Comparison of ENCODE assay signal across 21 cellular contexts in genomic region chr4:138226351-138226750, GRCh38.
"Had no signal": no experiment of that assay in that cellular context is flagged by ENCODE, and none has a peak within 500 bp of the region (broad histone marks: within the 10 kb centered on the region; RNA-seq: fewer than 3 reads in every experiment).

No MANE protein-coding gene starts in this region.

- H3K9me3 ChIP-seq: esophagus squamous epithelium, heart right ventricle, left lung, psoas muscle, sigmoid colon, upper lobe of left lung had no signal

- H3K36me3 ChIP-seq: esophagus squamous epithelium, heart right ventricle, left lung, sigmoid colon, upper lobe of left lung had no signal

- H3K27ac ChIP-seq: esophagus squamous epithelium, heart right ventricle, left lung, psoas muscle, sigmoid colon, upper lobe of left lung, VCaP had no signal

- FAIRE-seq: bronchial epithelial cell, frontal cortex, islet of Langerhans had no signal

- H3K4me1 ChIP-seq: psoas muscle had no signal

- ATAC-seq: activated T-cell treated with anti-CD3 and anti-CD28 coated beads, Interleukin-2, amount 50 U/mL, for 72 hours; heart right ventricle; left lung; natural killer cell; psoas muscle; stimulated activated naive CD8-positive, alpha-beta T cell treated with anti-CD3 and anti-CD28 coated beads, Interleukin-15, Interleukin-2, amounts not matched to agents 100 U/mL and 50 U/mL, for 24 hours had no signal

- H3K4me3 ChIP-seq: esophagus squamous epithelium, heart right ventricle, left lung, psoas muscle, sigmoid colon, upper lobe of left lung had no signal

- H3K27me3 ChIP-seq: esophagus squamous epithelium, heart right ventricle, left lung, sigmoid colon, upper lobe of left lung had no signal

- DNase-seq: activated CD4-positive, alpha-beta memory T cell treated with anti-CD3 and anti-CD28 coated beads, Interleukin-2, amount 10 ng/mL, durations not matched to agents 7 days and 5 days; activated CD8-positive, alpha-beta memory T cell treated with anti-CD3 and anti-CD28 coated beads, Interleukin-2, amount 50 U/mL, for 4 hours; activated gamma-delta T cell treated with Interleukin-2 at 50 U/mL for 16 hours; activated naive CD8-positive, alpha-beta T cell treated with anti-CD3 and anti-CD28 coated beads, Interleukin-2, amount 10 ng/mL, durations not matched to agents 7 days and 5 days; activated T-cell treated with anti-CD3 and anti-CD28 coated beads, Interleukin-2, amount 50 U/mL, for 72 hours; aorta; esophagus squamous epithelium; heart right ventricle; left lung; natural killer cell; nucleus accumbens; psoas muscle; sigmoid colon; stimulated activated CD4-positive, alpha-beta T cell treated with anti-CD3 and anti-CD28 coated beads, Interleukin-2, amount 100 ng/mL, for 48 hours; stimulated activated CD8-positive, alpha-beta memory T cell treated with anti-CD3 and anti-CD28 coated beads, Interleukin-4, amount 100 ng/mL, for 48 hours; stimulated activated naive CD8-positive, alpha-beta T cell treated with anti-CD3 and anti-CD28 coated beads, Interleukin-15, Interleukin-2, amounts not matched to agents 100 U/mL and 50 U/mL, for 24 hours; upper lobe of left lung had no signal
